ENCODE assay signal across 11 cellular contexts in genomic region chr13:30148171-30148754, GRCh38.
A peak's percentile ranks its signal among the peaks of the same experiment; 100 is the strongest.
DNase-seq lines count a peak whose midpoint lies in the region; ATAC-seq, FAIRE-seq and TF ChIP-seq lines count a peak whose summit lies in the region.
"Had no signal": no experiment of that assay in that cellular context is flagged by ENCODE, and none has a peak within 500 bp of the region (broad histone marks: within the 10 kb centered on the region; RNA-seq: fewer than 3 reads in every experiment).

No MANE protein-coding gene starts in this region.

- no peak overlapping the region for H2BK120ac ChIP-seq in trophoblast cell (ENCODE audit: insufficient read depth, low read length, poor library complexity)

- H3K9ac ChIP-seq in trophoblast cell (ENCODE audit: low read length): no peak overlapping the region

- ATAC-seq in foreskin keratinocyte (no peak), gastroesophageal sphincter (no peak)

- no peak overlapping the region for H4K91ac ChIP-seq in trophoblast cell (ENCODE audit: low read depth, low read length)

- H3K27ac ChIP-seq in trophoblast cell (ENCODE audit: low read depth, low read length): no peak overlapping the region
- no peak overlapping the region for H3K27ac ChIP-seq in foreskin keratinocyte
- H3K27ac ChIP-seq in gastroesophageal sphincter: no peak overlapping the region
- H3K27ac ChIP-seq: RWPE1 had no signal

- peak overlapping the region; percentile 56 for H3K27ac Mint-ChIP-seq in activated naive CD4-positive, alpha-beta T cell treated with anti-CD3 and anti-CD28 coated beads, Interleukin-2, amount 50 U/mL, for 24 hours
- H3K27ac Mint-ChIP-seq: nephron had no signal

- WGBS in trophoblast cell (ENCODE audit: extremely low coverage, insufficient coverage, insufficient read length): no CpG with 5 or more reads among the region's 9 CpGs
- WGBS in gastroesophageal sphincter (ENCODE audit: low coverage in 1 of 2), 2 donors: 67 to 77% methylated on average over 4 to 9 of the region's 9 CpGs

- H3K79me1 ChIP-seq in trophoblast cell (ENCODE audit: low read length): peaks cover 15% of the 10 kb centered on the region

- H3K4me3 ChIP-seq in trophoblast cell (ENCODE audit: low read depth, low read length) (no peak overlapping the region), gastroesophageal sphincter (no peak overlapping the region)

- H3K23ac ChIP-seq in trophoblast cell (ENCODE audit: low read length): no peak overlapping the region

- H3K36me3 ChIP-seq in trophoblast cell (ENCODE audit: control insufficient read depth in 1 of 2, insufficient read depth in 2 of 2, low read length in 2 of 2) (no peaks in the 10 kb centered on the region), gastroesophageal sphincter (no peaks in the 10 kb centered on the region)

- H3K4me1 Mint-ChIP-seq in activated naive CD4-positive, alpha-beta T cell treated with anti-CD3 and anti-CD28 coated beads, Interleukin-2, amount 50 U/mL, for 24 hours: peaks cover 91% of the 10 kb centered on the region

- H3K27me3 Mint-ChIP-seq in activated naive CD4-positive, alpha-beta T cell treated with anti-CD3 and anti-CD28 coated beads, Interleukin-2, amount 50 U/mL, for 24 hours: no peaks in the 10 kb centered on the region

- H3K18ac ChIP-seq in trophoblast cell (ENCODE audit: low read length): no peak overlapping the region

- H2BK12ac ChIP-seq in trophoblast cell (ENCODE audit: low read length): peak overlapping the region; percentile 28

- H3K4me3 Mint-ChIP-seq in activated naive CD4-positive, alpha-beta T cell treated with anti-CD3 and anti-CD28 coated beads, Interleukin-2, amount 50 U/mL, for 24 hours: peak overlapping the region; percentile 49
- H3K4me3 Mint-ChIP-seq: brain, nephron had no signal

- no peak overlapping the region for H2BK5ac ChIP-seq in trophoblast cell (ENCODE audit: low read depth, low read length, poor library complexity)

- H3K4me1 ChIP-seq in trophoblast cell (ENCODE audit: control insufficient read depth in 1 of 2, insufficient read depth in 2 of 2, low read length in 2 of 2): peaks cover 5 to 9% of the 10 kb centered on the region in 2 experiments
- peaks cover 4% of the 10 kb centered on the region for H3K4me1 ChIP-seq in foreskin keratinocyte
- H3K4me1 ChIP-seq in gastroesophageal sphincter: peaks cover 0 to 8% (median 4%) of the 10 kb centered on the region in 3 donors

- H3K9me3 Mint-ChIP-seq in activated naive CD4-positive, alpha-beta T cell treated with anti-CD3 and anti-CD28 coated beads, Interleukin-2, amount 50 U/mL, for 24 hours: no peaks in the 10 kb centered on the region
- H3K9me3 Mint-ChIP-seq: nephron had no signal

- peaks cover 3% of the 10 kb centered on the region for H3K36me3 Mint-ChIP-seq in activated naive CD4-positive, alpha-beta T cell treated with anti-CD3 and anti-CD28 coated beads, Interleukin-2, amount 50 U/mL, for 24 hours
- H3K36me3 Mint-ChIP-seq: brain had no signal

- H3K4me2 ChIP-seq in trophoblast cell (ENCODE audit: low read length): no peak overlapping the region

- peaks cover 3% of the 10 kb centered on the region for H3K79me2 ChIP-seq in trophoblast cell (ENCODE audit: control insufficient read depth, insufficient read depth, low read length, poor library complexity)

- FAIRE-seq in GM12892 (lab: Jason Lieb, UNC): peak; percentile 76

- H2AFZ ChIP-seq in trophoblast cell (ENCODE audit: insufficient read depth, low read length, poor library complexity): no peak overlapping the region

- TF ChIP-seq EP300 in gastroesophageal sphincter (IDR thresholded peaks at IDR 0.05): no peak

- no peak overlapping the region for H4K8ac ChIP-seq in trophoblast cell (ENCODE audit: low read depth, low read length)

- DNase-seq in GM12892 (ENCODE audit: insufficient read length) (no peak), T follicular helper cell (ENCODE audit: low read depth) (peak; percentile 28), trophoblast cell (no peak), foreskin keratinocyte (no peak), SIG-M5 (lab: John Stamatoyannopoulos, UW) (no peak)
- DNase-seq: NCI-H2081 had no signal

- no peak overlapping the region for H3K4ac ChIP-seq in trophoblast cell (ENCODE audit: low read depth, low read length)

- no peak overlapping the region for H2AK5ac ChIP-seq in trophoblast cell (ENCODE audit: low read length)

- H3K9me3 ChIP-seq in trophoblast cell (ENCODE audit: insufficient read depth, low read depth, low read length): no peaks in the 10 kb centered on the region
- H3K9me3 ChIP-seq in gastroesophageal sphincter: no peaks in the 10 kb centered on the region

- no peak overlapping the region for H4K12ac ChIP-seq in trophoblast cell (ENCODE audit: low read depth, low read length)

- H3K14ac ChIP-seq in trophoblast cell (ENCODE audit: low read length): no peak overlapping the region

- TF ChIP-seq CTCF in foreskin keratinocyte (conservative IDR thresholded peaks at IDR 0.05) (no peak), gastroesophageal sphincter (IDR thresholded peaks at IDR 0.05) (no peak)

- H3K27me3 ChIP-seq in trophoblast cell (ENCODE audit: insufficient read depth, low read length) (no peaks in the 10 kb centered on the region), foreskin keratinocyte (peaks cover 15% of the 10 kb centered on the region), gastroesophageal sphincter (no peaks in the 10 kb centered on the region)

- TF ChIP-seq POLR2A in GM12892 (IDR thresholded peaks at IDR 0.05; ENCODE audit: low read depth, low read length): no peak
- TF ChIP-seq POLR2A in gastroesophageal sphincter (IDR thresholded peaks at IDR 0.05): no peak
